16 cellular contexts compared by ENCODE assay signal in genomic region chr14:52998376-52999010, GRCh38. TPM values are rescaled to one million over a fixed set of nuclear protein-coding genes. Genes with fewer than 3 reads are reported as not detected.
DNase-seq lines count a peak whose midpoint lies in the region; ATAC-seq, FAIRE-seq and TF ChIP-seq lines count a peak whose summit lies in the region.
"Had no signal": no experiment of that assay in that cellular context is flagged by ENCODE, and none has a peak within 500 bp of the region (broad histone marks: within the 10 kb centered on the region; RNA-seq: fewer than 3 reads in every experiment).

No MANE protein-coding gene starts in this region.

- peak; percentile 77 for DNase-seq in AG09319 (ENCODE audit: extremely low read depth, low read depth)
- peak; percentile 31 for DNase-seq in PC-3
- DNase-seq in fibroblast of peridontal ligament (ENCODE audit: extremely low read depth): peak; percentile 98
- DNase-seq in pancreas: no peak
- no peak for DNase-seq in superior temporal gyrus (ENCODE audit: extremely low spot score)
- DNase-seq in SIG-M5 treated with dmso at 0.1 percent for 504 hours (lab: John Stamatoyannopoulos, UW; ENCODE audit: unreplicated experiment): no peak
- DNase-seq in HuH-7 (ENCODE audit: low spot score): no peak
- DNase-seq: activated CD4-positive, alpha-beta memory T cell treated with anti-CD3 and anti-CD28 coated beads for 36 hours; islet precursor cell; Karpas-422; NCI-H510A treated with DMSO at 0.1 percent for 48 hours; OCI-M1; retina had no signal

- CTCF ChIA-PET in PC-3 (lab: Charles Lee): no interaction called here

- no TSS peak for BruUV-seq in PC-3 (replicated peaks; lab: Mats Ljungman, UMichigan)

- ATAC-seq in PC-3 (peak; percentile 61), pancreas (peak; percentile 31 to 81 (median 62)), GM18909 (IDR thresholded peaks at IDR 0.05; ENCODE audit: poor library complexity, unreplicated experiment) (no peak)
- ATAC-seq: stimulated activated memory B cell treated with anti-CD40 and anti-IgM and Interleukin-4, amounts not matched to agents 10 μg/mL and 1 μg/mL and 100 μg/mL, for 72 hours had no signal

- no peak overlapping the region for H3K9ac ChIP-seq in PC-3 (ENCODE audit: low read length)

- H2AFZ ChIP-seq in PC-3 (ENCODE audit: low read length): no peak overlapping the region

- no peak for TF ChIP-seq CTCF in AG09319 (IDR thresholded peaks at IDR 0.05; ENCODE audit: low read depth, low read length)
- no peak for TF ChIP-seq CTCF in PC-3 (conservative IDR thresholded peaks at IDR 0.05; ENCODE audit: low read depth, low read length)
- TF ChIP-seq CTCF in pancreas (IDR thresholded peaks at IDR 0.05): no peak

- no peaks in the 10 kb centered on the region for H4K20me1 ChIP-seq in PC-3 (ENCODE audit: low read length)

- H3K27ac ChIP-seq in PC-3 (ENCODE audit: low read length): no peak overlapping the region
- peak overlapping the region in 1 of 4 donors; percentile 28 for H3K27ac ChIP-seq in pancreas
- H3K27ac ChIP-seq: HL-60 had no signal

- H3K9me3 ChIP-seq in PC-3 (ENCODE audit: low read length) (no peaks in the 10 kb centered on the region), pancreas (no peaks in the 10 kb centered on the region)

- intact Hi-C loops in PC-3 (cut with micrococcal nuclease) (no loop called here), pancreas (cut with DNase I) (no loop called here)

- no peak overlapping the region for H3K4me2 ChIP-seq in PC-3 (ENCODE audit: low read length)

- no peaks in the 10 kb centered on the region for H3K9me2 ChIP-seq in PC-3 (replicated peaks; ENCODE audit: low read length)

- 38 to 42% methylated on average over 6 of the region's 6 CpGs for WGBS in pancreas, 2 donors

- POLR2A ChIA-PET in PC-3 (lab: Charles Lee; ENCODE audit: unreplicated experiment): interaction anchor here (0.7 kb wide), 1 partner anchor 274 kb away, joined by 4 read pairs; no protein-coding TSS in a partner anchor

- no peaks in the 10 kb centered on the region for H3K79me2 ChIP-seq in PC-3 (ENCODE audit: low read length)

- H3K4me3 ChIP-seq in PC-3 (ENCODE audit: low read length) (no peak overlapping the region), pancreas (no peak overlapping the region)

- H3F3A ChIP-seq in PC-3 (ENCODE audit: low read length, unreplicated experiment): no peaks in the 10 kb centered on the region

- peak; percentile 70 for FAIRE-seq in pancreas (lab: Jason Lieb, UNC)

- H3K4me1 ChIP-seq in PC-3 (ENCODE audit: insufficient read depth, low read length): no peaks in the 10 kb centered on the region
- peaks cover 0 to 3% (median 0%) of the 10 kb centered on the region in 3 donors for H3K4me1 ChIP-seq in pancreas

- no peaks in the 10 kb centered on the region for H3K27me3 ChIP-seq in PC-3 (ENCODE audit: low read length)
- H3K27me3 ChIP-seq in pancreas: no peaks in the 10 kb centered on the region

- no peaks in the 10 kb centered on the region for H3K36me3 ChIP-seq in PC-3 (ENCODE audit: low read depth, low read length)
- no peaks in the 10 kb centered on the region for H3K36me3 ChIP-seq in pancreas

RNA-seq across cellular contexts. Expression of gene FERMT2, which starts 47.6 kb away (rescaled TPM):
- total RNA-seq in PC-3 (2014; rRNA removed) (29.1 and 38.6 TPM in 2 replicates), pancreas (10 to 100 TPM; 14.4 to 27.9 (median 16.6) TPM)
- polyA plus RNA-seq in pancreas: 10 to 100 TPM; 10.4 to 19.4 TPM

Comparison
In these comparisons a context has a peak if more than half of its experiments do, and no peak if none do; other contexts are left out.
1. DNase-seq: peak in AG09319 (single experiment), PC-3 (single experiment) and fibroblast of peridontal ligament (single experiment); none in pancreas (0 of 6), superior temporal gyrus (single experiment), SIG-M5 treated with dmso at 0.1 percent for 504 hours (single experiment) and HuH-7 (single experiment).